ENCODE assay signal across 8 cellular contexts in genomic region chr6:145814501-145815350, GRCh38. TPM values are rescaled to one million over a fixed set of nuclear protein-coding genes. Genes with fewer than 3 reads are reported as not detected.
A peak's percentile ranks its signal among the peaks of the same experiment; 100 is the strongest.
DNase-seq lines count a peak whose midpoint lies in the region; ATAC-seq and TF ChIP-seq lines count a peak whose summit lies in the region.

Gene FBXO30, minus strand, starts transcription at chr6:145814795. Its CDS starts 8,390 bp downstream, at chr6:145806405.

- H3K27me3 ChIP-seq in kidney epithelial cell (ENCODE audit: control insufficient read depth, insufficient read depth, low read length), result no peaks in the 10 kb centered on the region

- peak; percentile 29 for DNase-seq in AG09309 (ENCODE audit: low read depth)
- peak; percentile 92 for DNase-seq in NCI-H2227 (lab: John Stamatoyannopoulos, UW; ENCODE audit: unreplicated experiment)
- DNase-seq in cerebellar cortex (ENCODE audit: low spot score), result peak; percentile 82
- DNase-seq in kidney epithelial cell (ENCODE audit: low read depth), result no peak
- peak; percentile 64 to 81 for DNase-seq in stimulated activated CD4-positive, alpha-beta T cell treated with anti-CD3 and anti-CD28 coated beads, Interleukin-15, amount 100 ng/mL, for 48 hours (ENCODE audit: low read depth in 2 of 2)

- H3K36me3 ChIP-seq in kidney epithelial cell (ENCODE audit: control insufficient read depth, insufficient read depth, low read length), result no peaks in the 10 kb centered on the region

- ATAC-seq in GM18909 (IDR thresholded peaks at IDR 0.05; ENCODE audit: poor library complexity, unreplicated experiment) (peak; percentile 79), HG03159 (IDR thresholded peaks at IDR 0.05; ENCODE audit: unreplicated experiment) (peak; percentile 74)
- ATAC-seq in activated CD4-positive, CD25-positive, alpha-beta regulatory T cell treated with anti-CD3 and anti-CD28 coated beads, Interleukin-2, amount 50 U/mL, for 24 hours, result peak; percentile 89 to 90

- no peak for TF ChIP-seq CTCF in AG09309 (IDR thresholded peaks at IDR 0.05; ENCODE audit: control insufficient read depth, insufficient read depth, low read depth, low read length, missing control alignments)
- peak; percentile 12 for TF ChIP-seq CTCF in kidney epithelial cell (IDR thresholded peaks at IDR 0.05; ENCODE audit: insufficient read depth, low read length, poor library complexity, severe bottlenecking)

- peak within 1 kb of the TSS; percentile 76 for H3K4me3 ChIP-seq in AG09309 (ENCODE audit: control insufficient read depth, low read depth, low read length)
- peak within 1 kb of the TSS; percentile 86 for H3K4me3 ChIP-seq in kidney epithelial cell (ENCODE audit: low read depth, low read length)

RNA-seq across cellular contexts. Expression of gene FBXO30, which starts in this region (rescaled TPM):
- total RNA-seq in kidney epithelial cell, result 9.2 and 10.1 TPM in 2 replicates
